In genomic region chr3:39261726-39262125, GRCh38 we compare ENCODE assay signal across 12 cellular contexts. TPM values are rescaled to one million over a fixed set of nuclear protein-coding genes. Genes with fewer than 3 reads are reported as not detected.
"Had no signal": no experiment of that assay in that cellular context is flagged by ENCODE, and none has a peak within 500 bp of the region (broad histone marks: within the 10 kb centered on the region; RNA-seq: fewer than 3 reads in every experiment).

No MANE protein-coding gene starts in this region.

- H3K27ac Mint-ChIP-seq: activated CD4-positive, alpha-beta T cell treated with anti-CD3 and anti-CD28 coated beads for 36 hours; type B pancreatic cell had no signal

- H3K27ac ChIP-seq: ovary had no signal

- H3K36me3 Mint-ChIP-seq: type B pancreatic cell had no signal

- H3K27me3 ChIP-seq: esophagus muscularis mucosa, ovary had no signal

- H3K9me3 ChIP-seq: esophagus muscularis mucosa, ovary had no signal

- H3K36me3 ChIP-seq: esophagus muscularis mucosa, ovary had no signal

- H3K9me3 Mint-ChIP-seq: memory B cell, type B pancreatic cell had no signal

- H3K4me3 Mint-ChIP-seq: activated CD4-positive, alpha-beta T cell treated with anti-CD3 and anti-CD28 coated beads for 36 hours; stimulated activated naive CD8-positive, alpha-beta T cell treated with anti-CD3 and anti-CD28 coated beads, Interleukin-15, amount 100 ng/mL, for 72 hours; type B pancreatic cell had no signal

- DNase-seq: activated CD4-positive, alpha-beta T cell treated with anti-CD3 and anti-CD28 coated beads for 36 hours; activated CD8-positive, alpha-beta memory T cell treated with anti-CD3 and anti-CD28 coated beads, Interleukin-2, amount 50 U/mL, for 48 hours; activated gamma-delta T cell; activated T-cell treated with anti-CD3 and anti-CD28 coated beads, Interleukin-2, amount 50 U/mL, for 72 hours; left ventricle myocardium superior; ovary; stimulated activated CD4-positive, alpha-beta T cell treated with anti-CD3 and anti-CD28 coated beads, Interleukin-1b, Interleukin-23, amount 100 ng/mL, for 48 hours; stimulated activated naive CD8-positive, alpha-beta T cell treated with anti-CD3 and anti-CD28 coated beads, Interleukin-15, amount 100 ng/mL, for 72 hours had no signal

- H3K4me3 ChIP-seq: esophagus muscularis mucosa, ovary had no signal

RNA-seq across cellular contexts. Expression of gene CX3CR1, which starts 18.1 kb away (rescaled TPM):
- total RNA-seq: kidney epithelial cell had no signal
